Comparison of ENCODE assay signal across 19 cellular contexts in genomic region chr17:75751676-75752404, GRCh38. TPM values are rescaled to one million over a fixed set of nuclear protein-coding genes. Genes with fewer than 3 reads are reported as not detected.
DNase-seq lines count a peak whose midpoint lies in the region; ATAC-seq and TF ChIP-seq lines count a peak whose summit lies in the region.
"Had no signal": no experiment of that assay in that cellular context is flagged by ENCODE, and none has a peak within 500 bp of the region (broad histone marks: within the 10 kb centered on the region; RNA-seq: fewer than 3 reads in every experiment).

No MANE protein-coding gene starts in this region.

- no peak overlapping the region for H2BK5ac ChIP-seq in mesenchymal stem cell (ENCODE audit: low read depth, low read length, poor library complexity, severe bottlenecking)

- no peak overlapping the region for H3K23ac ChIP-seq in mesenchymal stem cell (ENCODE audit: low read length in 2 of 2)

- peaks cover 9% of the 10 kb centered on the region for H3K79me1 ChIP-seq in mesenchymal stem cell (replicated peaks; ENCODE audit: low read length, poor library complexity, severe bottlenecking)

- H2BK12ac ChIP-seq in mesenchymal stem cell (ENCODE audit: low read length in 2 of 2) = no peak overlapping the region

- H3K36me3 ChIP-seq in breast epithelium = peaks cover 5% of the 10 kb centered on the region
- peaks cover 0 to 84% of the 10 kb centered on the region in 2 experiments for H3K36me3 ChIP-seq in mesenchymal stem cell (ENCODE audit: control insufficient read depth in 1 of 2, insufficient read depth in 2 of 2, low read depth in 1 of 2, low read length in 2 of 2)
- H3K36me3 ChIP-seq in spleen = peaks cover 0 to 82% (median 15%) of the 10 kb centered on the region in 6 donors

- no peak overlapping the region for H4K8ac ChIP-seq in mesenchymal stem cell (ENCODE audit: low read length)

- H3K14ac ChIP-seq in mesenchymal stem cell (ENCODE audit: low read length in 2 of 2) = no peak overlapping the region

- H2AFZ ChIP-seq in mesenchymal stem cell (ENCODE audit: low read depth, low read length) = no peak overlapping the region

- H3K9me3 Mint-ChIP-seq in MCF 10A (ENCODE audit: unreplicated experiment) = no peaks in the 10 kb centered on the region
- H3K9me3 Mint-ChIP-seq: CD4-positive, alpha-beta T cell had no signal

- peaks cover 11% of the 10 kb centered on the region for H3K4me1 Mint-ChIP-seq in MCF 10A (ENCODE audit: insufficient read depth, unreplicated experiment)

- H3K27ac Mint-ChIP-seq in MCF 10A (ENCODE audit: low read depth, unreplicated experiment) = peak overlapping the region; percentile 59
- H3K27ac Mint-ChIP-seq: CD4-positive, alpha-beta T cell had no signal

- no peak overlapping the region for H3K4me2 ChIP-seq in mesenchymal stem cell (ENCODE audit: low read length, poor library complexity, severe bottlenecking)
- H3K4me2 ChIP-seq: A549 had no signal

- BruUV-seq in MCF 10A (replicated peaks; lab: Mats Ljungman, UMichigan) = no TSS peak

- H3K27me3 ChIP-seq in breast epithelium = no peaks in the 10 kb centered on the region
- H3K27me3 ChIP-seq in mesenchymal stem cell (ENCODE audit: control insufficient read depth in 1 of 2, insufficient read depth in 1 of 2, low read length in 2 of 2) = peaks cover 0 to 10% of the 10 kb centered on the region in 2 experiments
- no peaks in the 10 kb centered on the region for H3K27me3 ChIP-seq in spleen (replicated peaks in 1 of 7)

- H3K36me3 Mint-ChIP-seq in MCF 10A (ENCODE audit: insufficient read depth, unreplicated experiment) = peaks cover 95% of the 10 kb centered on the region

- H2AK5ac ChIP-seq in mesenchymal stem cell (ENCODE audit: low read length, severe bottlenecking) = no peak overlapping the region

- no peak overlapping the region for H3K18ac ChIP-seq in mesenchymal stem cell (ENCODE audit: low read depth in 1 of 2, low read length in 2 of 2)

- H3K9ac ChIP-seq in mesenchymal stem cell (ENCODE audit: low read length) = no peak overlapping the region

- no peak overlapping the region for H3K27ac ChIP-seq in breast epithelium
- H3K27ac ChIP-seq in RWPE1 = peak overlapping the region; percentile 98
- H3K27ac ChIP-seq in mesenchymal stem cell (ENCODE audit: low read length, poor library complexity, severe bottlenecking) = no peak overlapping the region
- no peak overlapping the region for H3K27ac ChIP-seq in spleen
- H3K27ac ChIP-seq: 22Rv1, A549, C4-2B had no signal

- DNase-seq in MCF 10A (ENCODE audit: unreplicated experiment) = no peak
- DNase-seq in breast epithelium (ENCODE audit: low spot score in 2 of 2) = no peak
- DNase-seq in RWPE1 (ENCODE audit: low spot score) = no peak
- no peak for DNase-seq in mesenchymal stem cell
- peak; percentile 72 for DNase-seq in spleen
- DNase-seq in NCI-H446 treated with DMSO at 0.1 percent for 48 hours (lab: John Stamatoyannopoulos, UW) = no peak
- DNase-seq in HuH-7 (ENCODE audit: low spot score) = no peak
- DNase-seq: AML-193; Caco-2; CD4-positive, alpha-beta T cell; DMS153; DMS79; GDM1; GOT3; IMR-90 had no signal

- 81% methylated on average over 19 of the region's 24 CpGs for WGBS in mesenchymal stem cell
- WGBS in spleen, 5 donors = 78 to 92% (median 85%) methylated on average over 21 to 24 of the region's 24 CpGs

- ATAC-seq in GM19324 (IDR thresholded peaks at IDR 0.05; ENCODE audit: low FRiP score, unreplicated experiment) = no peak

- POLR2A ChIA-PET in MCF 10A (lab: Yijun Ruan, JAX) = interaction anchor here (1.1 to 7.2 kb wide), 4 partner anchors 8 to 77 kb away, joined by 3 to 109 read pairs (median 6); no protein-coding TSS in a partner anchor
- POLR2A ChIA-PET in RWPE1 (lab: Yijun Ruan, JAX; ENCODE audit: low non-redundant PET) = no interaction called here

- H3K4me1 ChIP-seq in breast epithelium (peaks cover 0 to 5% of the 10 kb centered on the region in 2 donors), mesenchymal stem cell (ENCODE audit: control insufficient read depth, insufficient read depth, low read depth, low read length) (peaks cover 32% of the 10 kb centered on the region), spleen (peaks cover 11 to 81% (median 58%) of the 10 kb centered on the region in 6 donors)

- no peak for TF ChIP-seq POLR2A in breast epithelium (IDR thresholded peaks at IDR 0.05)
- TF ChIP-seq POLR2A in spleen (IDR thresholded peaks at IDR 0.05) = no peak

- no peaks in the 10 kb centered on the region for H3K9me3 ChIP-seq in breast epithelium
- H3K9me3 ChIP-seq in mesenchymal stem cell (ENCODE audit: control insufficient read depth, low read length) = no peaks in the 10 kb centered on the region
- H3K9me3 ChIP-seq in spleen = no peaks in the 10 kb centered on the region
- H3K9me3 ChIP-seq: A549, Caco-2 had no signal

- intact Hi-C loops in MCF 10A (cut with micrococcal nuclease) = no loop called here
- intact Hi-C loops in breast epithelium (cut with DNase I; ENCODE audit: low total_unique reads) = no loop called here
- intact Hi-C loops in spleen (cut with DNase I; ENCODE audit: low total_unique reads) = no loop called here

- H3K4me3 ChIP-seq in breast epithelium = no peak overlapping the region
- no peak overlapping the region for H3K4me3 ChIP-seq in mesenchymal stem cell (ENCODE audit: insufficient read depth in 1 of 2, low read depth in 1 of 2, low read length in 2 of 2)
- H3K4me3 ChIP-seq in spleen = no peak overlapping the region
- H3K4me3 ChIP-seq: A549 had no signal

- TF ChIP-seq CTCF in MCF 10A (IDR thresholded peaks at IDR 0.05; ENCODE audit: unreplicated experiment) (no peak), breast epithelium (IDR thresholded peaks at IDR 0.05) (no peak), RWPE1 (conservative IDR thresholded peaks at IDR 0.05; ENCODE audit: low read depth) (no peak), spleen (IDR thresholded peaks at IDR 0.05 in 8 of 11, conservative IDR thresholded peaks at IDR 0.05 in 3 of 11) (no peak)

- no peak overlapping the region for H3K4me3 Mint-ChIP-seq in MCF 10A (ENCODE audit: unreplicated experiment)

- CTCF ChIA-PET in MCF 10A (lab: Yijun Ruan, JAX) = interaction anchor here (0.6 to 7.1 kb wide), 6 partner anchors 63 to 150 kb away, joined by 3 to 152 read pairs (median 6); partner anchors contain the start of gene SMIM5
- CTCF ChIA-PET in RWPE1 (lab: Yijun Ruan, JAX) = interaction anchor here (0.6 kb wide), 1 partner anchor 217 kb away, joined by 4 read pairs; no protein-coding TSS in a partner anchor

- no peak overlapping the region for H2BK120ac ChIP-seq in mesenchymal stem cell (ENCODE audit: low read depth, low read length)

- no peaks in the 10 kb centered on the region for H3K27me3 Mint-ChIP-seq in MCF 10A (ENCODE audit: insufficient read depth, unreplicated experiment)

- H2BK15ac ChIP-seq in mesenchymal stem cell (ENCODE audit: low read depth, poor library complexity, severe bottlenecking) = peak overlapping the region; percentile 1

- H4K91ac ChIP-seq in mesenchymal stem cell (ENCODE audit: low read length) = no peak overlapping the region

- H3K4ac ChIP-seq in mesenchymal stem cell (ENCODE audit: low read depth in 1 of 2, low read length in 2 of 2) = no peak overlapping the region

RNA-seq across cellular contexts. Expression of gene GALK1, which starts 13.2 kb away (rescaled TPM):
- 8.7 and 9.8 TPM in 2 replicates for total RNA-seq in MCF 10A (2022)
- total RNA-seq in breast epithelium = 10 to 100 TPM; 21.9 to 32.1 (median 24.9) TPM
- 29.0 TPM for polyA plus RNA-seq in mesenchymal stem cell (2013, experiment 1 of 2)
- polyA plus RNA-seq in mesenchymal stem cell (2013, experiment 2 of 2) = 27.7 TPM
- 10 to 100 TPM; 23.5 to 45.1 (median 33.5) TPM for total RNA-seq in spleen
- 10 to 100 TPM; 34.2 to 45.9 (median 37.0) TPM for polyA plus RNA-seq in spleen

RNA-seq across cellular contexts. Expression of gene ITGB4, which starts 30.6 kb away (rescaled TPM):
- total RNA-seq in MCF 10A (2022) = 727 and 1,054 TPM in 2 replicates
- total RNA-seq in breast epithelium = 100 to 1,000 TPM in 1 of 3 donors, 10 to 100 TPM in 1, 1 to 10 TPM in 1; 9.8 to 125 (median 67.2) TPM
- 1.3 TPM for polyA plus RNA-seq in mesenchymal stem cell (2013, experiment 1 of 2)
- 1.0 TPM for polyA plus RNA-seq in mesenchymal stem cell (2013, experiment 2 of 2)
- total RNA-seq in spleen = 100 to 1,000 TPM in 3 of 7 donors, 10 to 100 TPM in 4; 80.4 to 205 (median 90.1) TPM
- polyA plus RNA-seq in spleen = 10 to 100 TPM; 16.6 to 49.9 (median 30.1) TPM

RNA-seq across cellular contexts. Expression of gene UNK, which starts 32.8 kb away (rescaled TPM):
- total RNA-seq in MCF 10A (2022) (12.3 and 16.0 TPM in 2 replicates), breast epithelium (10 to 100 TPM; 18.7 to 43.3 (median 28.5) TPM), spleen (10 to 100 TPM; 35.4 to 53.8 (median 48.6) TPM)
- 16.2 TPM for polyA plus RNA-seq in mesenchymal stem cell (2013, experiment 1 of 2)
- polyA plus RNA-seq in mesenchymal stem cell (2013, experiment 2 of 2) = 14.8 TPM
- 10 to 100 TPM; 19.0 to 41.9 (median 25.8) TPM for polyA plus RNA-seq in spleen
